ENCODE assay signal across 11 cellular contexts in the genomic region with DNA sequence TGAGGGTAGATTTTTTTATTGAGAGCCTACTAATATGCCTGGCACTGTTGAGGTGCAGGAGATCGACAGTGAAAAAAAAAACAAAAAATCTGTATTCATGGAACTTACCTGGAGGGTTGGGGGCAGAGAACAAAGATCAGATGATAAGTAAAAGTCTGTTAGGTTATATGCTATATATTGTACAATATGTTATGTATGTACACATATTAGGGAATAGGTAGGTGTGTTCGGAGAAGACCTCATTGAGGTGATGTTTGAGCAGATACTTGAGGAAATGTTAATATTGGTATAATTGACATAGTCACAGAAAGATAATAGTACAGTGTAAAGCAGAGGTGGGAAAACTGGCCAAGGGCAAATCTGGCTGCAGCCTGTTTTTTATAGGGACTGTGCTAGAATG. TPM values are rescaled to one million over a fixed set of nuclear protein-coding genes. Genes with fewer than 3 reads are reported as not detected.
DNase-seq lines count a peak whose midpoint lies in the region; ATAC-seq and TF ChIP-seq lines count a peak whose summit lies in the region.
"Had no signal": no experiment of that assay in that cellular context is flagged by ENCODE, and none has a peak within 500 bp of the region (broad histone marks: within the 10 kb centered on the region; RNA-seq: fewer than 3 reads in every experiment).

No MANE protein-coding gene starts in this region.

- no peak overlapping the region for H2AFZ ChIP-seq in neural progenitor cell (replicated peaks)

- no peaks in the 10 kb centered on the region for H3K9me3 Mint-ChIP-seq in CD4-positive, alpha-beta T cell
- H3K9me3 Mint-ChIP-seq in neural progenitor cell = no peaks in the 10 kb centered on the region

- no peaks in the 10 kb centered on the region for H3K27me3 Mint-ChIP-seq in CD4-positive, alpha-beta T cell
- no peaks in the 10 kb centered on the region for H3K27me3 Mint-ChIP-seq in neural progenitor cell (ENCODE audit: insufficient read depth, low read depth)

- no peak for DNase-seq in CD4-positive, alpha-beta T cell
- DNase-seq in NB4 (ENCODE audit: low read depth) (no peak), body of pancreas (no peak), neural progenitor cell (ENCODE audit: low spot score) (no peak), GM13977 (ENCODE audit: low spot score) (no peak), medulla oblongata (ENCODE audit: extremely low spot score) (no peak)
- DNase-seq: central memory CD4-positive, alpha-beta T cell; head of caudate nucleus; NCI-H1436 had no signal

- TF ChIP-seq CTCF in CD4-positive, alpha-beta T cell (IDR thresholded peaks at IDR 0.05) = no peak
- TF ChIP-seq CTCF in NB4 (IDR thresholded peaks at IDR 0.05; ENCODE audit: low read depth, low read length) = no peak
- TF ChIP-seq CTCF in body of pancreas (IDR thresholded peaks at IDR 0.05) = no peak
- TF ChIP-seq CTCF in neural progenitor cell (IDR thresholded peaks at IDR 0.05) = no peak
- TF ChIP-seq CTCF in GM13977 (IDR thresholded peaks at IDR 0.05; ENCODE audit: extremely low read depth, insufficient read depth, missing control alignments) = no peak

- ATAC-seq in CD4-positive, alpha-beta T cell (ENCODE audit: poor library complexity) = no peak
- ATAC-seq in body of pancreas (no peak), GM18520 (IDR thresholded peaks at IDR 0.05; ENCODE audit: unreplicated experiment) (no peak), GM19397 (IDR thresholded peaks at IDR 0.05; ENCODE audit: unreplicated experiment) (no peak)

- TF ChIP-seq POLR2A in NB4 (IDR thresholded peaks at IDR 0.05; ENCODE audit: extremely low read depth, insufficient read length) = no peak
- TF ChIP-seq POLR2A in body of pancreas (IDR thresholded peaks at IDR 0.05) = no peak

- H3K4me2 ChIP-seq in neural progenitor cell = no peak overlapping the region

- H3K27ac ChIP-seq in CD4-positive, alpha-beta T cell (ENCODE audit: low read depth, low read length) = peak overlapping the region; percentile 30
- H3K27ac ChIP-seq in body of pancreas = peak overlapping the region in 3 of 4 donors; percentile 39 to 49 (median 40)
- H3K27ac ChIP-seq in neural progenitor cell = no peak overlapping the region

- peak overlapping the region; percentile 96 for H3K27ac Mint-ChIP-seq in CD4-positive, alpha-beta T cell
- H3K27ac Mint-ChIP-seq in neural progenitor cell = peak overlapping the region; percentile 35

- H3K4me1 Mint-ChIP-seq in CD4-positive, alpha-beta T cell (ENCODE audit: low read depth) = peaks cover 59% of the 10 kb centered on the region
- peaks cover 34% of the 10 kb centered on the region for H3K4me1 Mint-ChIP-seq in neural progenitor cell

- peaks cover 39% of the 10 kb centered on the region for H4K20me1 ChIP-seq in neural progenitor cell (ENCODE audit: low read depth)

- CTCF ChIA-PET in CD4-positive, alpha-beta T cell (lab: Charles Lee) = interaction anchor here (0.7 to 1.9 kb wide), 2 partner anchors 19 to 46 kb away, joined by 3 to 6 read pairs; partner anchors contain the start of gene NEMF

- no peak overlapping the region for H3K9ac ChIP-seq in neural progenitor cell

- H3K4me1 ChIP-seq in body of pancreas = peaks cover 40% of the 10 kb centered on the region
- H3K4me1 ChIP-seq in neural progenitor cell = peaks cover 24% of the 10 kb centered on the region

- H3K4me3 Mint-ChIP-seq in CD4-positive, alpha-beta T cell = peak overlapping the region; percentile 81
- H3K4me3 Mint-ChIP-seq in neural progenitor cell = no peak overlapping the region

- H3K27me3 ChIP-seq in CD4-positive, alpha-beta T cell (ENCODE audit: control insufficient read depth, insufficient read depth, low read length) = no peaks in the 10 kb centered on the region
- H3K27me3 ChIP-seq in body of pancreas = no peaks in the 10 kb centered on the region
- no peaks in the 10 kb centered on the region for H3K27me3 ChIP-seq in neural progenitor cell

- in situ Hi-C loops in GM13977 (cut with MboI; ENCODE audit: low pct_unique_long_range_greater_than_20kb, low sequenced_read_pairs, unreplicated experiment) = no loop called here

- no peaks in the 10 kb centered on the region for H3K9me3 ChIP-seq in CD4-positive, alpha-beta T cell (ENCODE audit: control insufficient read depth, low read length)
- H3K9me3 ChIP-seq in body of pancreas (no peaks in the 10 kb centered on the region), neural progenitor cell (ENCODE audit: low read depth) (no peaks in the 10 kb centered on the region)

- H3F3A ChIP-seq in neural progenitor cell (ENCODE audit: low read depth) = no peaks in the 10 kb centered on the region

- H3K4me3 ChIP-seq in NB4 (ENCODE audit: low read depth, low read length) (peak overlapping the region; percentile 97), body of pancreas (no peak overlapping the region), neural progenitor cell (no peak overlapping the region)

- intact Hi-C loops in CD4-positive, alpha-beta T cell (cut with DNase I, micrococcal nuclease) = loop anchor here in 1 of 2 experiments (5.0 kb wide), 1 partner anchor 74 kb away; no protein-coding TSS in a partner anchor
- intact Hi-C loops in body of pancreas (cut with DNase I) = no loop called here

- H3K79me2 ChIP-seq in neural progenitor cell (ENCODE audit: low read depth) = peaks cover 45% of the 10 kb centered on the region

- 56 to 65% methylated on average over 2 of the region's 2 CpGs for WGBS in body of pancreas, 2 donors

- no peaks in the 10 kb centered on the region for H3K36me3 ChIP-seq in body of pancreas (replicated peaks in 1 of 2; ENCODE audit: insufficient read depth in 1 of 2, low read depth in 2 of 2)
- peaks cover 12% of the 10 kb centered on the region for H3K36me3 ChIP-seq in neural progenitor cell

- H3K36me3 Mint-ChIP-seq in CD4-positive, alpha-beta T cell (ENCODE audit: low read depth) = peaks cover 37% of the 10 kb centered on the region
- H3K36me3 Mint-ChIP-seq in neural progenitor cell = peaks cover 11% of the 10 kb centered on the region

- POLR2A ChIA-PET in CD4-positive, alpha-beta T cell (lab: Charles Lee) = interaction anchor here (1.0 to 1.4 kb wide), 6 partner anchors 15 to 146 kb away, joined by 3 to 6 read pairs (median 4); partner anchors contain the start of gene NEMF

RNA-seq across cellular contexts. Expression of gene ARF6, which starts 5.6 kb away (rescaled TPM):
- 10 to 100 TPM; 67.2 to 69.7 TPM for total RNA-seq in CD4-positive, alpha-beta T cell
- total RNA-seq in body of pancreas (10 to 100 TPM; 18.5 to 27.8 TPM), neural progenitor cell (ENCODE audit: low replicate concordance) (41.6 and 48.7 TPM in 2 replicates)

RNA-seq across cellular contexts. Expression of gene NEMF, which starts 45.9 kb away (rescaled TPM):
- 10 to 100 TPM; 96.0 to 97.7 TPM for total RNA-seq in CD4-positive, alpha-beta T cell
- total RNA-seq in body of pancreas = 100 to 1,000 TPM in 1 of 2 donors, 10 to 100 TPM in 1; 56.3 to 106 TPM
- 60.5 and 83.0 TPM in 2 replicates for total RNA-seq in neural progenitor cell (ENCODE audit: low replicate concordance)
